In the genomic region with DNA sequence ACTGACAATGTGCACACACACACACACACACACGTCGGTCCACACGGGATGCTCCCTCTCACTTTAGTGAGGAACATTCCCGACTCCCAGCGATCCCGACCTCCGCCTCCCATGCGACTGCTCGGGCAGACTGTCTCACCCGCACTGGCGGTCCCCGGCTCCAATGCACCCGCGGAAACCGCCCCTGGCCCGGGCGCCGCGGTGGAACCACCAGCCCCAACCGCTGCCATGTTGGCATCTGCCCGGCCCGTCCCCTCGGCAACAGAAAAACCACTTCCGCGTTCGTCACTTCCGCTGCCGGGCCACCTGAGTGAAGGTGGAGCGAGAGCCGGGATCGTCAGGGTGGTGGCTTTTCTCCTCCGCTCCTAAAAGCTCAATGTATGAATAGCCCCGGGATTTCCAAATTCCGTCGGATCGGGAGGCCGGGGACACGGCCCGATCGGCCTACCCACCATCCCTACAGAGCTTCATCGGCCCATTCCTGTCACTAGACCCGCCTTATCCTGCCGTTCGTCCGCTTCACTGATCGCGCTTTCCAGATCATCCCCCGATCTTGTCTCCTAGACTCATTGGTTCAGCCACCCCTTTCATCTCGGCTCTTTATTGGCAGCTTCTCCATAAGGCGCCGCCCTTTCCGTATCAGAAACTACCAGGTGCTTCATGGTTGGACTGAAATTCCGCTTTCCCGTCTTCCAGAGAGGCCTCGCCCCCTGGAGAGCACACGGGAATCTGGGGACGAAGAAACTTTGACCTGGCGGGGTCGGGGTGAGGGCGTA, we compare ENCODE assay signal across 8 cellular contexts.
DNase-seq lines count a peak whose midpoint lies in the region; ATAC-seq and TF ChIP-seq lines count a peak whose summit lies in the region.

Gene SLC35A2, minus strand, starts transcription at position 240 of the 776 bp plus-strand sequence. Its CDS starts 10 bp downstream, at position 230.

- ATAC-seq in GM19043 (IDR thresholded peaks at IDR 0.05; ENCODE audit: low read depth, unreplicated experiment) (peak; percentile 63), HG03439 (IDR thresholded peaks at IDR 0.05; ENCODE audit: unreplicated experiment) (peak; percentile 59)

- TF ChIP-seq CTCF in AG09309 (IDR thresholded peaks at IDR 0.05; ENCODE audit: control insufficient read depth, insufficient read depth, low read depth, low read length, missing control alignments) = no peak

- peak within 1 kb of the TSS; percentile 85 for H3K4me3 ChIP-seq in AG09309 (ENCODE audit: control insufficient read depth, low read depth, low read length)

- peak within 1 kb of the TSS; percentile 74 for H3K27ac ChIP-seq in cingulate gyrus (ENCODE audit: low read depth, low read length)
- H3K27ac ChIP-seq in layer of hippocampus (ENCODE audit: low read depth, low read length) = peak within 1 kb of the TSS; percentile 75

- H3K27me3 ChIP-seq in layer of hippocampus (ENCODE audit: control insufficient read depth, insufficient read depth, low read length) = no peaks in the 10 kb centered on the region

- DNase-seq in AG09309 (ENCODE audit: low read depth) (no peak), NCI-H526 treated with DMSO at 0.1 percent for 48 hours (lab: John Stamatoyannopoulos, UW) (peak; percentile 85)
- DNase-seq in activated CD4-positive, alpha-beta T cell treated with anti-CD3 and anti-CD28 coated beads for 48 hours = peak; percentile 92
- DNase-seq in stimulated activated CD4-positive, alpha-beta T cell treated with anti-CD3 and anti-CD28 coated beads, Interleukin-1b, Interleukin-23, amount 100 ng/mL, for 24 hours (ENCODE audit: low read depth in 4 of 4, low spot score in 1 of 4) = peak; percentile 65 to 78 (median 74)
